In genomic region chr9:23538604-23539003, GRCh38 we compare ENCODE assay signal across 3 cellular contexts.
TF ChIP-seq lines count a peak whose summit lies in the region.

No MANE protein-coding gene starts in this region.

TF ChIP-seq in GM23338, 12 proteins besides CTCF, POLR2A, EP300 and RAD21:
- TF ChIP-seq, protein P1, sequence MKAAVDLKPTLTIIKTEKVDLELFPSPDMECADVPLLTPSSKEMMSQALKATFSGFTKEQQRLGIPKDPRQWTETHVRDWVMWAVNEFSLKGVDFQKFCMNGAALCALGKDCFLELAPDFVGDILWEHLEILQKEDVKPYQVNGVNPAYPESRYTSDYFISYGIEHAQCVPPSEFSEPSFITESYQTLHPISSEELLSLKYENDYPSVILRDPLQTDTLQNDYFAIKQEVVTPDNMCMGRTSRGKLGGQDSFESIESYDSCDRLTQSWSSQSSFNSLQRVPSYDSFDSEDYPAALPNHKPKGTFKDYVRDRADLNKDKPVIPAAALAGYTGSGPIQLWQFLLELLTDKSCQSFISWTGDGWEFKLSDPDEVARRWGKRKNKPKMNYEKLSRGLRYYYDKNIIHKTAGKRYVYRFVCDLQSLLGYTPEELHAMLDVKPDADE (IDR thresholded peaks at IDR 0.05): no peak
- TF ChIP-seq EZH2phosphoT487 (IDR thresholded peaks at IDR 0.05; ENCODE audit: unreplicated experiment): no peak
- no peak for TF ChIP-seq REST (IDR thresholded peaks at IDR 0.05; ENCODE audit: unreplicated experiment)

TF ChIP-seq in neural cell, 6 proteins besides CTCF, POLR2A, EP300 and RAD21:
- TF ChIP-seq TAF1 (IDR thresholded peaks at IDR 0.05; ENCODE audit: low read depth) (no peak), POLR2AphosphoS5 (IDR thresholded peaks at IDR 0.05) (no peak), REST (IDR thresholded peaks at IDR 0.05; ENCODE audit: borderline replicate concordance) (no peak), SMC3 (conservative IDR thresholded peaks at IDR 0.05; ENCODE audit: poor library complexity) (no peak), EZH2 (IDR thresholded peaks at IDR 0.05; ENCODE audit: borderline replicate concordance, insufficient read depth, low read length, poor library complexity, severe bottlenecking) (no peak), MXI1 (conservative IDR thresholded peaks at IDR 0.05; ENCODE audit: poor library complexity, severe bottlenecking) (no peak)

TF ChIP-seq in SK-N-SH, 30 proteins besides CTCF, POLR2A, EP300 and RAD21:
- TF ChIP-seq MXI1 (IDR thresholded peaks at IDR 0.05; ENCODE audit: low read depth, low read length) (no peak), CHD2 (IDR thresholded peaks at IDR 0.05; ENCODE audit: low read length, partially characterized antibody) (no peak), USF2 (IDR thresholded peaks at IDR 0.05; ENCODE audit: borderline replicate concordance, low read depth, low read length) (no peak), NFIC (IDR thresholded peaks at IDR 0.05; ENCODE audit: borderline replicate concordance) (no peak), EZH2phosphoT487 (IDR thresholded peaks at IDR 0.05; ENCODE audit: borderline replicate concordance, low read depth) (no peak), NRF1 (IDR thresholded peaks at IDR 0.05; ENCODE audit: low read depth, low read length) (no peak), ZBTB33 (IDR thresholded peaks at IDR 0.05; ENCODE audit: borderline replicate concordance, low read depth) (no peak), MEF2A (IDR thresholded peaks at IDR 0.05; ENCODE audit: borderline replicate concordance, low read depth) (no peak), ELF1 (IDR thresholded peaks at IDR 0.05) (no peak), REST (IDR thresholded peaks at IDR 0.05; ENCODE audit: low read depth, low read length) (no peak), YY1 (IDR thresholded peaks at IDR 0.05; ENCODE audit: low read depth) (no peak), FOXJ3 (CRISPR knock-in tag; IDR thresholded peaks at IDR 0.05) (no peak), TCF12 (IDR thresholded peaks at IDR 0.05) (no peak), GABPA (IDR thresholded peaks at IDR 0.05; ENCODE audit: low read depth) (no peak), SIN3A (IDR thresholded peaks at IDR 0.05; ENCODE audit: borderline replicate concordance, low read depth, low read length) (no peak), RXRA (IDR thresholded peaks at IDR 0.05; ENCODE audit: borderline replicate concordance, low read depth) (no peak), SMC3 (IDR thresholded peaks at IDR 0.05; ENCODE audit: low read depth, low read length) (no peak)
- TF ChIP-seq, protein P2, sequence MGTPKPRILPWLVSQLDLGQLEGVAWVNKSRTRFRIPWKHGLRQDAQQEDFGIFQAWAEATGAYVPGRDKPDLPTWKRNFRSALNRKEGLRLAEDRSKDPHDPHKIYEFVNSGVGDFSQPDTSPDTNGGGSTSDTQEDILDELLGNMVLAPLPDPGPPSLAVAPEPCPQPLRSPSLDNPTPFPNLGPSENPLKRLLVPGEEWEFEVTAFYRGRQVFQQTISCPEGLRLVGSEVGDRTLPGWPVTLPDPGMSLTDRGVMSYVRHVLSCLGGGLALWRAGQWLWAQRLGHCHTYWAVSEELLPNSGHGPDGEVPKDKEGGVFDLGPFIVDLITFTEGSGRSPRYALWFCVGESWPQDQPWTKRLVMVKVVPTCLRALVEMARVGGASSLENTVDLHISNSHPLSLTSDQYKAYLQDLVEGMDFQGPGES (IDR thresholded peaks at IDR 0.05; ENCODE audit: low read depth, low read length): no peak
- TF ChIP-seq, protein P3, sequence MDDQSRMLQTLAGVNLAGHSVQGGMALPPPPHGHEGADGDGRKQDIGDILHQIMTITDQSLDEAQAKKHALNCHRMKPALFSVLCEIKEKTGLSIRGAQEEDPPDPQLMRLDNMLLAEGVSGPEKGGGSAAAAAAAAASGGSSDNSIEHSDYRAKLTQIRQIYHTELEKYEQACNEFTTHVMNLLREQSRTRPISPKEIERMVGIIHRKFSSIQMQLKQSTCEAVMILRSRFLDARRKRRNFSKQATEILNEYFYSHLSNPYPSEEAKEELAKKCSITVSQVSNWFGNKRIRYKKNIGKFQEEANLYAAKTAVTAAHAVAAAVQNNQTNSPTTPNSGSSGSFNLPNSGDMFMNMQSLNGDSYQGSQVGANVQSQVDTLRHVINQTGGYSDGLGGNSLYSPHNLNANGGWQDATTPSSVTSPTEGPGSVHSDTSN (IDR thresholded peaks at IDR 0.05): no peak
- TF ChIP-seq, protein P4, sequence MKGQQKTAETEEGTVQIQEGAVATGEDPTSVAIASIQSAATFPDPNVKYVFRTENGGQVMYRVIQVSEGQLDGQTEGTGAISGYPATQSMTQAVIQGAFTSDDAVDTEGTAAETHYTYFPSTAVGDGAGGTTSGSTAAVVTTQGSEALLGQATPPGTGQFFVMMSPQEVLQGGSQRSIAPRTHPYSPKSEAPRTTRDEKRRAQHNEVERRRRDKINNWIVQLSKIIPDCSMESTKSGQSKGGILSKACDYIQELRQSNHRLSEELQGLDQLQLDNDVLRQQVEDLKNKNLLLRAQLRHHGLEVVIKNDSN (IDR thresholded peaks at IDR 0.05; ENCODE audit: borderline replicate concordance, low read depth): no peak
